ENCODE assay signal across 8 cellular contexts in the genomic region with DNA sequence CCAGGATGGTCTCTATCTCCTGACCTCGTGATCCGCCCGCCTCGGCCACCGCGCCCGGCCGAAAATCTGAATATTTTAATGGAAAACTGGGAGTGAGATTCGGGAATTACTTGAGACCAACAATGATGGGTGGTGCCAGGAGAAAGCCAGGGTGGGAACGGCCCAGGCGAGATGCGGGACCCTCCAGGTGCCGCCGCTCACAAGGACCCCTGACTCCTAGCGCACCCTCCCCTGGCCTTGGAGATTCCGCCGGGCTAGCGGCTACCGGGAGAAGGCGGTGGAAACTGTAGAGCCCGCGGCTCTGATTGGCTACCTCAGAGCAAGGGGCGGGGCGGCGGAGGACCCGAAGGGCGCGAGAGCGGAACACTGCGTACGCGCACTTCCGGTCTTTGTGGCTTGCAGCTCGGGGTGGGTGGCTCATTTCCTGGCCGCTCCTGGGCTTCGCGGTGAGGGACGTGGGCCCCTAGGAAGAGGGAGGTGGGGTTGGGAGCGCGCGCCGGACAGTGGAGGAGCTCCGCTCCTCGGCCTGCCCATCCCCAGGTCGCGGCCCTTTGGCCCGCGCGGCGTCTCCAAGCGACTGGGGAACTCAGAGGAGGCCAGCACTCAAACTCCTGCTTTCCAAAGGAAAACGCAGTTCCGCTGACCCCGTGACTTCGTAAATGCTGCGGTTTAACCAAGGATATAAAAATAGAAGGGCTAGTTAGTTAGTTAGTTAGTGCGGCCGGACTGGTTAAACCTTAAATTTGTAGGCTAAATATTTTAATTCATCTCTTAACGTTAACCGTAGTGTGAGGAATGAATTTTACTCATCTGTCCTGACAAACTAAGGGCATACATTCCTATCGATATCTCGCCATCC. TPM values are rescaled to one million over a fixed set of nuclear protein-coding genes. Genes with fewer than 3 reads are reported as not detected.
DNase-seq lines count a peak whose midpoint lies in the region; ATAC-seq, FAIRE-seq and TF ChIP-seq lines count a peak whose summit lies in the region.

Gene ZNF397 (plus strand): TSS at position 371 of the 859 bp plus-strand sequence. CDS start 1,437 bp downstream, outside the sequence.

- peaks cover 10% of the 10 kb centered on the region for H3K4me1 Mint-ChIP-seq in endodermal cell

- peaks cover 36% of the 10 kb centered on the region for H3K9me3 Mint-ChIP-seq in endodermal cell

- no peaks in the 10 kb centered on the region for H3K27me3 ChIP-seq in endodermal cell (ENCODE audit: control insufficient read depth, insufficient read depth, low read length, poor library complexity, severe bottlenecking)

- peak within 1 kb of the TSS; percentile 96 for H3K4me3 Mint-ChIP-seq in endodermal cell

- peak; percentile 98 for ATAC-seq in GM21367 (IDR thresholded peaks at IDR 0.05; ENCODE audit: unreplicated experiment)

- TF ChIP-seq CTCF in endodermal cell (conservative IDR thresholded peaks at IDR 0.05): no peak

- H3K36me3 ChIP-seq in endodermal cell (ENCODE audit: control insufficient read depth, insufficient read depth, low read length): peaks cover 40% of the 10 kb centered on the region

- peak within 1 kb of the TSS; percentile 95 for H3K27ac ChIP-seq in endodermal cell (ENCODE audit: low read depth, low read length)

- peak within 1 kb of the TSS; percentile 100 for H3K27ac Mint-ChIP-seq in endodermal cell

- H3K4me3 ChIP-seq in endodermal cell (ENCODE audit: low read length): peak within 1 kb of the TSS; percentile 92

- 0 to 1% methylated on average over 20 to 62 of the region's 62 CpGs for WGBS in endodermal cell (ENCODE audit: insufficient coverage in 1 of 2, insufficient read length in 1 of 2), 2 experiments

- H3K27me3 Mint-ChIP-seq in endodermal cell (ENCODE audit: insufficient read depth): no peaks in the 10 kb centered on the region

- peaks cover 39% of the 10 kb centered on the region for H3K9me3 ChIP-seq in endodermal cell (ENCODE audit: control insufficient read depth, low read length)

- FAIRE-seq in HTR-8/SVneo (lab: Jason Lieb, UNC): no peak

- no peaks in the 10 kb centered on the region for H3K4me1 ChIP-seq in endodermal cell (ENCODE audit: control insufficient read depth, insufficient read depth, low read length)

- peaks cover 41% of the 10 kb centered on the region for H3K36me3 Mint-ChIP-seq in endodermal cell (ENCODE audit: low read depth)

- H3K9ac ChIP-seq in endodermal cell (ENCODE audit: extremely low read depth, low read length, poor library complexity, severe bottlenecking): peak within 1 kb of the TSS; percentile 89

- peak; percentile 91 for DNase-seq in COLO829 (ENCODE audit: low spot score)
- peak; percentile 86 for DNase-seq in HTR-8/SVneo (ENCODE audit: insufficient read length, low spot score)
- peak; percentile 97 for DNase-seq in NOMO-1 treated with dmso at 0.1 percent for 144 hours (lab: John Stamatoyannopoulos, UW; ENCODE audit: unreplicated experiment)
- peak; percentile 90 for DNase-seq in activated CD8-positive, alpha-beta memory T cell treated with anti-CD3 and anti-CD28 coated beads, Interleukin-2, amount 50 U/mL, for 1 hour (ENCODE audit: extremely low read depth)
- peak; percentile 99 for DNase-seq in endodermal cell
- DNase-seq in mesenteric fat pad (ENCODE audit: low spot score): peak; percentile 99
- peak; percentile 88 for DNase-seq in stimulated activated CD8-positive, alpha-beta memory T cell treated with anti-CD3 and anti-CD28 coated beads, Interleukin-15, amount 100 ng/mL, for 24 hours (ENCODE audit: low read depth)

RNA-seq across cellular contexts. Expression of gene ZNF397, which starts in this region (rescaled TPM):
- total RNA-seq in endodermal cell (10 to 100 TPM; 44.1 to 64.6 TPM), mesenteric fat pad (21.4 TPM)
- 43.1 TPM for polyA plus RNA-seq in endodermal cell (2013, experiment 1 of 2)
- 37.0 TPM for polyA plus RNA-seq in endodermal cell (2013, experiment 2 of 2)

Comparison
In these comparisons a context has a peak if more than half of its experiments do, and no peak if none do; other contexts are left out.
1. Peak in every context shown above with its lines: DNase-seq, ATAC-seq, H3K4me3 ChIP-seq and H3K27ac ChIP-seq.